In genomic region chr9:21141427-21141882, GRCh38 we compare ENCODE assay signal across 9 cellular contexts.
DNase-seq lines count a peak whose midpoint lies in the region; ATAC-seq and TF ChIP-seq lines count a peak whose summit lies in the region.
"Had no signal": no experiment of that assay in that cellular context is flagged by ENCODE, and none has a peak within 500 bp of the region (broad histone marks: within the 10 kb centered on the region; RNA-seq: fewer than 3 reads in every experiment).

TSS of gene IFNW1 (minus strand) at chr9:21141832. CDS start at chr9:21141570, 262 bp downstream.

- no peaks in the 10 kb centered on the region for H3K79me2 ChIP-seq in DND-41 (ENCODE audit: insufficient read depth, low read length)

- no peak within 1 kb of the TSS for H2AFZ ChIP-seq in DND-41 (ENCODE audit: low read depth, low read length)

- peak within 1 kb of the TSS in 1 of 2 donors; percentile 25 for H3K27ac Mint-ChIP-seq in effector memory CD8-positive, alpha-beta T cell
- no peak within 1 kb of the TSS for H3K27ac Mint-ChIP-seq in stimulated activated naive B cell treated with anti-CD40 and anti-IgM and Interleukin-4, amounts not matched to agents 10 μg/mL and 1 μg/mL and 100 μg/mL, for 72 hours

- no peak within 1 kb of the TSS for H3K27ac ChIP-seq in DND-41 (ENCODE audit: low read length)

- no peak within 1 kb of the TSS for H3K4me3 ChIP-seq in DND-41 (ENCODE audit: low read depth in 1 of 2, low read length in 2 of 2)

- peaks cover 8% of the 10 kb centered on the region for H3K4me1 ChIP-seq in DND-41 (ENCODE audit: insufficient read depth, low read length)

- DNase-seq in DND-41 (no peak), inferior parietal cortex (ENCODE audit: extremely low spot score) (no peak), SHP77 (lab: John Stamatoyannopoulos, UW) (no peak), KBM-7 (no peak)
- DNase-seq in effector memory CD8-positive, alpha-beta T cell = no peak
- DNase-seq in stimulated activated naive B cell treated with anti-CD40 and anti-IgM and Interleukin-4, amounts not matched to agents 10 μg/mL and 1 μg/mL and 100 μg/mL, for 72 hours = no peak
- DNase-seq: kidney glomerular epithelial cell had no signal

- no peak within 1 kb of the TSS for H3K4me2 ChIP-seq in DND-41 (ENCODE audit: insufficient read depth, low read length)

- H3K27me3 Mint-ChIP-seq in effector memory CD8-positive, alpha-beta T cell = no peaks in the 10 kb centered on the region
- H3K27me3 Mint-ChIP-seq in stimulated activated naive B cell treated with anti-CD40 and anti-IgM and Interleukin-4, amounts not matched to agents 10 μg/mL and 1 μg/mL and 100 μg/mL, for 72 hours = no peaks in the 10 kb centered on the region

- TF ChIP-seq CTCF in DND-41 (IDR thresholded peaks at IDR 0.05; ENCODE audit: borderline replicate concordance, extremely low read depth, low read length, poor library complexity, severe bottlenecking) = no peak

- peaks cover 15 to 22% of the 10 kb centered on the region in 2 donors for H3K4me1 Mint-ChIP-seq in effector memory CD8-positive, alpha-beta T cell (ENCODE audit: low read depth in 2 of 2)
- H3K4me1 Mint-ChIP-seq in stimulated activated naive B cell treated with anti-CD40 and anti-IgM and Interleukin-4, amounts not matched to agents 10 μg/mL and 1 μg/mL and 100 μg/mL, for 72 hours = peaks cover 13 to 18% of the 10 kb centered on the region in 2 donors

- ATAC-seq in DND-41 (ENCODE audit: insufficient read depth, low read depth) (0 out of 3 replicates have a peak, but pooled peaks have one; percentile 17), GM19467 (IDR thresholded peaks at IDR 0.05; ENCODE audit: unreplicated experiment) (peak; percentile 56), HG03108 (IDR thresholded peaks at IDR 0.05; ENCODE audit: unreplicated experiment) (peak; percentile 56)
- ATAC-seq in effector memory CD8-positive, alpha-beta T cell (replicated peaks) = peak; percentile 21
- ATAC-seq in stimulated activated naive B cell treated with anti-CD40 and anti-IgM and Interleukin-4, amounts not matched to agents 10 μg/mL and 1 μg/mL and 100 μg/mL, for 72 hours (replicated peaks) = no peak

- no peaks in the 10 kb centered on the region for H4K20me1 ChIP-seq in DND-41 (ENCODE audit: insufficient read depth, low read length)

- H3K9ac ChIP-seq in DND-41 (ENCODE audit: low read depth, low read length) = no peak within 1 kb of the TSS

- H3K9me3 Mint-ChIP-seq in effector memory CD8-positive, alpha-beta T cell = no peaks in the 10 kb centered on the region
- H3K9me3 Mint-ChIP-seq in stimulated activated naive B cell treated with anti-CD40 and anti-IgM and Interleukin-4, amounts not matched to agents 10 μg/mL and 1 μg/mL and 100 μg/mL, for 72 hours = no peaks in the 10 kb centered on the region

- no peaks in the 10 kb centered on the region for H3K36me3 ChIP-seq in DND-41 (ENCODE audit: insufficient read depth, low read length)

- in situ Hi-C loops in KBM-7 (cut with MboI; ENCODE audit: low pct_unique_long_range_greater_than_20kb, low sequenced_read_pairs) = no loop called here

- no peaks in the 10 kb centered on the region for H3K27me3 ChIP-seq in DND-41 (ENCODE audit: insufficient read depth, low read length, poor library complexity)

- no peaks in the 10 kb centered on the region for H3K36me3 Mint-ChIP-seq in effector memory CD8-positive, alpha-beta T cell (ENCODE audit: insufficient read depth)
- H3K36me3 Mint-ChIP-seq in stimulated activated naive B cell treated with anti-CD40 and anti-IgM and Interleukin-4, amounts not matched to agents 10 μg/mL and 1 μg/mL and 100 μg/mL, for 72 hours = no peaks in the 10 kb centered on the region

- H3K4me3 Mint-ChIP-seq in effector memory CD8-positive, alpha-beta T cell = peak within 1 kb of the TSS in 1 of 2 donors; percentile 18
- H3K4me3 Mint-ChIP-seq in stimulated activated naive B cell treated with anti-CD40 and anti-IgM and Interleukin-4, amounts not matched to agents 10 μg/mL and 1 μg/mL and 100 μg/mL, for 72 hours = no peak within 1 kb of the TSS

- H3K9me3 ChIP-seq in DND-41 (ENCODE audit: insufficient read depth, low read length, severe bottlenecking) = no peaks in the 10 kb centered on the region

Comparison
In these comparisons a context has a peak if more than half of its experiments do, and no peak if none do; other contexts are left out.
1. ATAC-seq: peak in DND-41 (single experiment), GM19467 (single experiment), HG03108 (single experiment) and effector memory CD8-positive, alpha-beta T cell (single experiment); none in stimulated activated naive B cell treated with anti-CD40 and anti-IgM and Interleukin-4, amounts not matched to agents 10 μg/mL and 1 μg/mL and 100 μg/mL, for 72 hours (0 of 2).